ENCODE assay signal across 24 cellular contexts in genomic region chr9:122334916-122335315, GRCh38.
"Had no signal": no experiment of that assay in that cellular context is flagged by ENCODE, and none has a peak within 500 bp of the region (broad histone marks: within the 10 kb centered on the region; RNA-seq: fewer than 3 reads in every experiment).

No MANE protein-coding gene starts in this region.

- H3K27ac Mint-ChIP-seq: activated CD8-positive, alpha-beta memory T cell treated with anti-CD3 and anti-CD28 coated beads, Interleukin-2, amount 10 ng/mL, durations not matched to agents 7 days and 5 days; mesothelial cell of epicardium; stimulated activated naive B cell treated with anti-CD40 and anti-IgM and Interleukin-4, amounts not matched to agents 10 μg/mL and 1 μg/mL and 100 μg/mL, for 72 hours had no signal

- ATAC-seq: activated CD8-positive, alpha-beta memory T cell treated with anti-CD3 and anti-CD28 coated beads, Interleukin-2, amount 10 ng/mL, durations not matched to agents 7 days and 5 days; body of pancreas; gastrocnemius medialis; heart right ventricle; left colon; lower lobe of right lung; stimulated activated naive B cell treated with anti-CD40 and anti-IgM and Interleukin-4, amounts not matched to agents 10 μg/mL and 1 μg/mL and 100 μg/mL, for 72 hours had no signal

- H3K4me1 Mint-ChIP-seq: activated CD8-positive, alpha-beta memory T cell treated with anti-CD3 and anti-CD28 coated beads, Interleukin-2, amount 10 ng/mL, durations not matched to agents 7 days and 5 days; mesothelial cell of epicardium had no signal

- DNase-seq: activated CD4-positive, alpha-beta T cell treated with anti-CD3 and anti-CD28 coated beads for 1 hour; activated CD4-positive, alpha-beta T cell treated with anti-CD3 and anti-CD28 coated beads, Interleukin-2, amount 50 U/mL, for 48 hours; activated CD8-positive, alpha-beta memory T cell treated with anti-CD3 and anti-CD28 coated beads, Interleukin-2, amount 10 ng/mL, durations not matched to agents 7 days and 5 days; activated naive CD4-positive, alpha-beta T cell treated with anti-CD3 and anti-CD28 coated beads, Interleukin-2, amount 50 U/mL, for 16 hours; activated T-cell treated with anti-CD3 and anti-CD28 coated beads, Interleukin-2, amount 50 U/mL, for 1 hour; body of pancreas; central memory CD4-positive, alpha-beta T cell; effector CD4-positive, alpha-beta T cell; gastrocnemius medialis; heart right ventricle; left colon; lower lobe of right lung; retina; stimulated activated CD4-positive, alpha-beta T cell treated with anti-CD3 and anti-CD28 coated beads, Interleukin-15, amount 100 ng/mL, for 24 hours; stimulated activated CD4-positive, alpha-beta T cell treated with anti-CD3 and anti-CD28 coated beads, Interleukin-4, amount 100 ng/mL, for 1 hour; stimulated activated naive B cell treated with anti-CD40 and anti-IgM and Interleukin-4, amounts not matched to agents 10 μg/mL and 1 μg/mL and 100 μg/mL, for 72 hours; T-helper 1 cell; T1000; uterus had no signal

- H3K9me3 ChIP-seq: body of pancreas, gastrocnemius medialis, heart right ventricle, lower lobe of right lung, tibial nerve, uterus had no signal

- H3K4me1 ChIP-seq: body of pancreas, lower lobe of right lung, parathyroid adenoma, tibial nerve, uterus had no signal

- H3K27me3 ChIP-seq: body of pancreas, gastrocnemius medialis, tibial nerve, uterus had no signal

- H3K27ac ChIP-seq: body of pancreas, coronary artery, gastrocnemius medialis, heart right ventricle, lower lobe of right lung, parathyroid adenoma, skin epidermis, tibial nerve, uterus had no signal

- H3K4me3 Mint-ChIP-seq: activated CD8-positive, alpha-beta memory T cell treated with anti-CD3 and anti-CD28 coated beads, Interleukin-2, amount 10 ng/mL, durations not matched to agents 7 days and 5 days; mesothelial cell of epicardium; stimulated activated naive B cell treated with anti-CD40 and anti-IgM and Interleukin-4, amounts not matched to agents 10 μg/mL and 1 μg/mL and 100 μg/mL, for 72 hours had no signal

- H3K36me3 ChIP-seq: gastrocnemius medialis, heart right ventricle, lower lobe of right lung, uterus had no signal

- H3K36me3 Mint-ChIP-seq: activated CD8-positive, alpha-beta memory T cell treated with anti-CD3 and anti-CD28 coated beads, Interleukin-2, amount 10 ng/mL, durations not matched to agents 7 days and 5 days; mesothelial cell of epicardium had no signal

- H3K4me3 ChIP-seq: body of pancreas, coronary artery, gastrocnemius medialis, heart right ventricle, lower lobe of right lung, skin epidermis, tibial nerve, uterus had no signal

- H3K9me3 Mint-ChIP-seq: mesothelial cell of epicardium; stimulated activated naive B cell treated with anti-CD40 and anti-IgM and Interleukin-4, amounts not matched to agents 10 μg/mL and 1 μg/mL and 100 μg/mL, for 72 hours had no signal
